19 cellular contexts compared by ENCODE assay signal in genomic region chr2:231689509-231689893, GRCh38.
"Had no signal": no experiment of that assay in that cellular context is flagged by ENCODE, and none has a peak within 500 bp of the region (broad histone marks: within the 10 kb centered on the region; RNA-seq: fewer than 3 reads in every experiment).

No MANE protein-coding gene starts in this region.

- H3K9me3 Mint-ChIP-seq: effector memory CD8-positive, alpha-beta T cell; naive B cell; nephron; type B pancreatic cell had no signal

- H3K4me3 Mint-ChIP-seq: effector memory CD8-positive, alpha-beta T cell; naive B cell; nephron; type B pancreatic cell had no signal

- H3K4me1 ChIP-seq: foreskin keratinocyte, pancreas had no signal

- H3K36me3 ChIP-seq: left ventricle myocardium inferior, pancreas, stomach, thyroid gland had no signal

- H3K27me3 Mint-ChIP-seq: naive B cell, progenitor cell of endocrine pancreas, type B pancreatic cell had no signal

- H3K4me3 ChIP-seq: left ventricle myocardium inferior, lung, pancreas, stomach, thyroid gland had no signal

- ATAC-seq: effector memory CD8-positive, alpha-beta T cell; foreskin keratinocyte; left cardiac atrium had no signal

- H3K36me3 Mint-ChIP-seq: naive B cell, type B pancreatic cell had no signal

- DNase-seq: effector memory CD8-positive, alpha-beta T cell; erythroblast; foreskin keratinocyte; kidney; left cardiac atrium; left ventricle myocardium inferior; mesendoderm; naive B cell; pancreas; retina; small intestine; stimulated activated CD4-positive, alpha-beta T cell treated with anti-CD3 and anti-CD28 coated beads, Interleukin-12 subunit alpha, Interleukin-12 subunit beta, amount 100 ng/mL, for 4 hours; stimulated activated naive CD4-positive, alpha-beta T cell; stomach; thyroid gland had no signal

- H3K9me3 ChIP-seq: left ventricle myocardium inferior, pancreas, stomach, thyroid gland had no signal

- H3K27me3 ChIP-seq: foreskin keratinocyte, pancreas, stomach, thyroid gland had no signal

- H3K27ac ChIP-seq: foreskin keratinocyte, left ventricle myocardium inferior, pancreas, stomach, thyroid gland had no signal

- H3K27ac Mint-ChIP-seq: effector memory CD8-positive, alpha-beta T cell; progenitor cell of endocrine pancreas; type B pancreatic cell had no signal
